8 cellular contexts compared by ENCODE assay signal in the genomic region with DNA sequence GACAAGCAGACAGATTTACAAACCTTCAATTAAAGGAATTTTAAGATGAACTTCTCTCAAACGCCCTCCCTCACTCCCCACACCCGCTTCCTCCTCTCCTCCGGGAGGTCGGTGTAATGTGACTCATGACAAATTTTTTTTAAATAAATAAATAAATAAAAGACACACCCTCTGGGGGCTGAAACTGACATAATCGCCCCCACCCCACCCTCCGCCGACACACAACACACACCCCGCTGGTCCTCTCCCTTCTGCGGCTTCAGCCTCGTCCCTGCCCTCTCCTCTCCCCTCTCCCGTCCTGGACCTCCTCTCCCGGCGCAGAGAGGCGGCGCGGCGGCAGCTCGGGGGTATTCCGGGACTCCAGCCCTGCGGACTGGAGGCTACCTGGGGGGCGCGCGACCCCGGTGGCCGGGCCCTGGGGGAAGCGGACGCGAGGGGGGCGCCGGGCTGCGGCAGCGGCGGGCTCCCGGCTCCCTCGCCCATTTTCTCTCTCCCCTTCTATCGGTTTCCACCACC. TPM values are rescaled to one million over a fixed set of nuclear protein-coding genes. Genes with fewer than 3 reads are reported as not detected.
DNase-seq lines count a peak whose midpoint lies in the region; ATAC-seq and TF ChIP-seq lines count a peak whose summit lies in the region.

No MANE protein-coding gene starts in this region.

- H3K4me1 ChIP-seq in PC-9 (replicated peaks; ENCODE audit: insufficient read depth) (peaks cover 11% of the 10 kb centered on the region), neuron (ENCODE audit: insufficient read depth, low read length) (peaks cover 14% of the 10 kb centered on the region), stomach (peaks cover 19 to 55% (median 38%) of the 10 kb centered on the region in 4 donors)

- H3K27ac Mint-ChIP-seq in activated T-helper 17 cell treated with anti-CD3 and anti-CD28 coated beads, Interleukin-2, amount 50 U/mL, for 72 hours: peak overlapping the region; percentile 98

- H3K9me3 ChIP-seq in PC-9 (ENCODE audit: insufficient read depth, low read depth): no peaks in the 10 kb centered on the region
- no peaks in the 10 kb centered on the region for H3K9me3 ChIP-seq in neuron (ENCODE audit: low read length)
- H3K9me3 ChIP-seq in stomach: no peaks in the 10 kb centered on the region

- no peaks in the 10 kb centered on the region for H3K9me3 Mint-ChIP-seq in activated T-helper 17 cell treated with anti-CD3 and anti-CD28 coated beads, Interleukin-2, amount 50 U/mL, for 72 hours

- H3K27ac ChIP-seq in PC-9 (peak overlapping the region; percentile 85), stomach (peak overlapping the region; percentile 90 to 100 (median 99))

- H3K4me3 ChIP-seq in PC-9 (peak overlapping the region; percentile 72), neuron (ENCODE audit: low read length) (peak overlapping the region; percentile 68), stomach (peak overlapping the region; percentile 61 to 97 (median 92))

- CTCF ChIA-PET in PC-9 (lab: Charles Lee): no interaction called here

- peak overlapping the region; percentile 97 for H3K4me3 Mint-ChIP-seq in activated T-helper 17 cell treated with anti-CD3 and anti-CD28 coated beads, Interleukin-2, amount 50 U/mL, for 72 hours

- no peaks in the 10 kb centered on the region for H3K9me2 ChIP-seq in PC-9 (ENCODE audit: insufficient read depth)

- peak overlapping the region; percentile 88 for H2AFZ ChIP-seq in PC-9
- peak overlapping the region; percentile 74 for H2AFZ ChIP-seq in neuron (ENCODE audit: low read depth, low read length)

- BruUV-seq in PC-9 (replicated peaks; lab: Mats Ljungman, UMichigan): no TSS peak

- H3K4me1 Mint-ChIP-seq in activated T-helper 17 cell treated with anti-CD3 and anti-CD28 coated beads, Interleukin-2, amount 50 U/mL, for 72 hours: peaks cover 16% of the 10 kb centered on the region

- TF ChIP-seq CTCF in PC-9 (conservative IDR thresholded peaks at IDR 0.05) (no peak), stomach (IDR thresholded peaks at IDR 0.05) (no peak)

- H3K27me3 ChIP-seq in PC-9 (ENCODE audit: insufficient read depth, low read depth): no peaks in the 10 kb centered on the region
- peaks cover 2% of the 10 kb centered on the region for H3K27me3 ChIP-seq in neuron (ENCODE audit: insufficient read depth, low read length)
- H3K27me3 ChIP-seq in stomach: no peaks in the 10 kb centered on the region

- peak overlapping the region; percentile 85 for H3K4me2 ChIP-seq in PC-9

- intact Hi-C loops in PC-9 (cut with micrococcal nuclease; ENCODE audit: unreplicated experiment): loop anchor here (1.0 to 5.0 kb wide), 4 partner anchors 79 to 381 kb away; partner anchors contain the start of gene ACBD5
- intact Hi-C loops in stomach (cut with DNase I; ENCODE audit: low total_unique reads): no loop called here

- no peaks in the 10 kb centered on the region for H3K36me3 ChIP-seq in PC-9 (ENCODE audit: low read depth)
- H3K36me3 ChIP-seq in neuron (ENCODE audit: insufficient read depth, low read length): no peaks in the 10 kb centered on the region
- no peaks in the 10 kb centered on the region for H3K36me3 ChIP-seq in stomach

- H3K79me2 ChIP-seq in PC-9 (ENCODE audit: low read depth): peaks cover 46% of the 10 kb centered on the region

- no peak for TF ChIP-seq POLR2A in stomach (IDR thresholded peaks at IDR 0.05)

- 1% methylated on average over 13 to 36 of the region's 36 CpGs for WGBS in stomach, 5 donors

- ATAC-seq in HG03045 (IDR thresholded peaks at IDR 0.05; ENCODE audit: unreplicated experiment): peak; percentile 1
- peak; percentile 24 for ATAC-seq in activated T-helper 17 cell treated with anti-CD3 and anti-CD28 coated beads, Interleukin-2, amount 50 U/mL, for 72 hours (replicated peaks)

- TF ChIP-seq EP300 in stomach (IDR thresholded peaks at IDR 0.05): no peak

- H3K27me3 Mint-ChIP-seq in activated T-helper 17 cell treated with anti-CD3 and anti-CD28 coated beads, Interleukin-2, amount 50 U/mL, for 72 hours: no peaks in the 10 kb centered on the region

- H3F3A ChIP-seq in PC-9 (ENCODE audit: insufficient read depth, low read depth): peaks cover 7% of the 10 kb centered on the region

- 0 out of 2 replicates have a peak, but pooled peaks cover 5% of the 10 kb centered on the region for H4K20me1 ChIP-seq in PC-9 (ENCODE audit: insufficient read depth)

- POLR2A ChIA-PET in PC-9 (lab: Charles Lee; ENCODE audit: unreplicated experiment): interaction anchor here (0.7 kb wide), 1 partner anchor 294 kb away, joined by 3 read pairs; the partner anchor contains the start of gene YME1L1

- DNase-seq in NCI-H748 (lab: John Stamatoyannopoulos, UW; ENCODE audit: unreplicated experiment) (peak; percentile 44), NCI-H748 treated with DMSO at 0.1 percent for 48 hours (lab: John Stamatoyannopoulos, UW) (no peak), PC-9 (peak; percentile 67 to 69), fibroblast of the conjunctiva (ENCODE audit: low read depth) (peak; percentile 58), stomach (peak; percentile 46)

- peaks cover 32% of the 10 kb centered on the region for H3K36me3 Mint-ChIP-seq in activated T-helper 17 cell treated with anti-CD3 and anti-CD28 coated beads, Interleukin-2, amount 50 U/mL, for 72 hours (ENCODE audit: low read depth)

RNA-seq across cellular contexts. Expression of gene ABI1, which starts 0.7 kb away (rescaled TPM):
- total RNA-seq in PC-9 (2021): 41.3 and 50.8 TPM in 2 replicates
- 10 to 100 TPM; 51.5 to 74.9 TPM for total RNA-seq in activated T-helper 17 cell treated with anti-CD3 and anti-CD28 coated beads, Interleukin-2, amount 50 U/mL, for 72 hours
- 10 to 100 TPM; 11.7 to 71.0 (median 23.9) TPM for total RNA-seq in stomach
- 10 to 100 TPM; 19.7 to 36.8 (median 21.5) TPM for polyA plus RNA-seq in stomach
